In genomic region chr18:60918862-60919261, GRCh38 we compare ENCODE assay signal across 3 cellular contexts.
A peak's percentile ranks its signal among the peaks of the same experiment; 100 is the strongest.
DNase-seq lines count a peak whose midpoint lies in the region; ATAC-seq, FAIRE-seq and TF ChIP-seq lines count a peak whose summit lies in the region.
"Not testable (repeated sequence)": the region's sequence is repeated elsewhere in the genome, so short reads cannot be mapped to it uniquely, and the experiment has no call there.

No MANE protein-coding gene starts in this region.

- not testable (repeated sequence) for H3K27me3 ChIP-seq in OCI-LY1 (ENCODE audit: insufficient read depth, low read length)

- TF ChIP-seq POLR2A in A549 (IDR thresholded peaks at IDR 0.05; ENCODE audit: low read length) = not testable (repeated sequence)

- CTCF ChIA-PET in A549 (lab: Yijun Ruan, JAX); HEK293 (lab: Yijun Ruan, JAX): not testable (repeated sequence)

- not testable (repeated sequence) for H3K9ac ChIP-seq in OCI-LY1 (ENCODE audit: low read length)

- not testable (repeated sequence) for H3K79me2 ChIP-seq in OCI-LY1 (ENCODE audit: insufficient read depth, low read length)

- POLR2A ChIA-PET in A549 (lab: Yijun Ruan, JAX); HEK293 (lab: Yijun Ruan, JAX): not testable (repeated sequence)

- H3K4me2 ChIP-seq in A549; OCI-LY1 (ENCODE audit: low read length): not testable (repeated sequence)

- not testable (repeated sequence) for H3F3A ChIP-seq in OCI-LY1 (ENCODE audit: insufficient read depth, low read length)

- H4K20me1 ChIP-seq in OCI-LY1 (ENCODE audit: insufficient read depth, low read length) = not testable (repeated sequence)

- not testable (repeated sequence) for H3K27ac ChIP-seq in A549; HEK293 (ENCODE audit: extremely low read depth, low read depth, low read length)
- H3K27ac ChIP-seq in OCI-LY1 (ENCODE audit: low read depth, low read length, poor library complexity, severe bottlenecking) = peak overlapping the region; percentile 80

- H3K9me2 ChIP-seq in OCI-LY1 (ENCODE audit: low read depth, low read length) = not testable (repeated sequence)

- not testable (repeated sequence) for DNase-seq in A549 (ENCODE audit: low read depth in 1 of 2, low spot score in 1 of 2)

- H3K9me3 ChIP-seq in A549; HEK293 (ENCODE audit: control insufficient read depth, insufficient read depth, low read depth, low read length); OCI-LY1 (ENCODE audit: low read length): not testable (repeated sequence)

- not testable (repeated sequence) for H3K4me3 ChIP-seq in A549; HEK293 (ENCODE audit: low read depth, low read length); OCI-LY1 (ENCODE audit: low read depth, low read length, poor library complexity, severe bottlenecking)

- not testable (repeated sequence) for FAIRE-seq in A549 (lab: Jason Lieb, UNC)

- not testable (repeated sequence) for TF ChIP-seq RAD21 in A549 (conservative IDR thresholded peaks at IDR 0.05 in 1 of 2, IDR thresholded peaks at IDR 0.05 in 1 of 2)

- H2AFZ ChIP-seq in OCI-LY1 (ENCODE audit: low read length) = not testable (repeated sequence)

- not testable (repeated sequence) for H3K36me3 ChIP-seq in HEK293 (ENCODE audit: control insufficient read depth in 2 of 2, insufficient read depth in 1 of 2, low read length in 2 of 2); OCI-LY1 (ENCODE audit: insufficient read depth, low read length)

- not testable (repeated sequence) for TF ChIP-seq CTCF in A549 (IDR thresholded peaks at IDR 0.05); HEK293 (tag by site-specific recombination; IDR thresholded peaks at IDR 0.05); OCI-LY1 (IDR thresholded peaks at IDR 0.05; ENCODE audit: low read length)

- TF ChIP-seq EP300 in A549 (IDR thresholded peaks at IDR 0.05) = not testable (repeated sequence)

- not testable (repeated sequence) for H3K4me1 ChIP-seq in A549; HEK293 (ENCODE audit: control insufficient read depth, insufficient read depth, low read length)
- peaks cover 77% of the 10 kb centered on the region for H3K4me1 ChIP-seq in OCI-LY1 (ENCODE audit: insufficient read depth, low read length, severe bottlenecking)

- WGBS in A549 (ENCODE audit: missing lambda C conversion rate) = under 1% methylated on average over 4 of the region's 4 CpGs

- ATAC-seq in A549 = not testable (repeated sequence)

TF ChIP-seq in A549, 52 proteins besides CTCF, POLR2A, EP300 and RAD21:
- TF ChIP-seq ZC3H11A (IDR thresholded peaks at IDR 0.05) = peak; percentile 69

TF ChIP-seq in HEK293, 187 proteins besides CTCF, POLR2A, EP300 and RAD21:
- TF ChIP-seq ZBTB11 (tag by site-specific recombination; conservative IDR thresholded peaks at IDR 0.05; ENCODE audit: low read depth) (peak; percentile 66), ZNF555 (tag by site-specific recombination; conservative IDR thresholded peaks at IDR 0.05) (peak; percentile 44; the same call in 1 of the 2 replicates), ZNF623 (tag by site-specific recombination; IDR thresholded peaks at IDR 0.05) (peak; percentile 45; the same call in 1 of the 2 replicates), ZNF394 (tag by site-specific recombination; IDR thresholded peaks at IDR 0.05; ENCODE audit: borderline replicate concordance) (peak; percentile 75; the same call in 1 of the 2 replicates), ZNF266 (tag by site-specific recombination; IDR thresholded peaks at IDR 0.05; ENCODE audit: low read depth) (0 out of 2 replicates have a peak, but pooled peaks have one; percentile 21), ZNF404 (tag by site-specific recombination; IDR thresholded peaks at IDR 0.05) (0 out of 2 replicates have a peak, but pooled peaks have one; percentile 29), ZXDB (tag by site-specific recombination; IDR thresholded peaks at IDR 0.05) (0 out of 2 replicates have a peak, but pooled peaks have one; percentile 26), ZNF140 (tag by site-specific recombination; IDR thresholded peaks at IDR 0.05) (peak; percentile 50; the same call in 1 of the 2 replicates), ZNF426 (tag by site-specific recombination; IDR thresholded peaks at IDR 0.05) (peak; percentile 55), ZNF580 (tag by site-specific recombination; IDR thresholded peaks at IDR 0.05) (0 out of 2 replicates have a peak, but pooled peaks have one; percentile 20)
